Comparison of ENCODE assay signal across 11 cellular contexts in the genomic region with DNA sequence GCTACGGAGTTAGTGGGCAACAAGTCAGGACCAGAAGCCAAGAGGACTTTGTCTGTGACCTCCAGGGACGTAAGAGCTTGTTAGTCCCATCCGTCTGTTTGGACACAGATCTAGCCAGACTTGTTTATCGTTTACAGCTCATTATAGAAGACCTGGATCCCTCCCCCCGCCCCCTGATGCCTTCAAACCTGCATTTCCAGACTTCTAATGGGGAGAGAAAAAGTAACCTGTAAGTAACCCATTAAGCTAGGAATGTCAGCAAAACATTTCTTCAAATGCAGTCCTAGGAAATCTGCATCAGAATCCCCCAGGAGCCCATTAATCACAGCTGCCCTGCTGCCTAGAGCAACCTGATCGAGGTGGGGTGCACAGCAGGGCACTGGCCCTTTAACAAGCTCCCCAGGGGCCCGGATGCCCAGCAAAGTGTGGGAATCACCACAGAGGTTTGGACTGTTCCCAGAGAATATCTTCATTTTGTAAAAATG. TPM values are rescaled to one million over a fixed set of nuclear protein-coding genes. Genes with fewer than 3 reads are reported as not detected.
A peak's percentile ranks its signal among the peaks of the same experiment; 100 is the strongest.
DNase-seq lines count a peak whose midpoint lies in the region; ATAC-seq and TF ChIP-seq lines count a peak whose summit lies in the region.
"Had no signal": no experiment of that assay in that cellular context is flagged by ENCODE, and none has a peak within 500 bp of the region (broad histone marks: within the 10 kb centered on the region; RNA-seq: fewer than 3 reads in every experiment).

No MANE protein-coding gene starts in this region.

- ATAC-seq in Right ventricle myocardium superior (ENCODE audit: poor library complexity) (no peak), heart right ventricle (no peak), T-helper 17 cell (no peak)

- intact Hi-C loops in Right ventricle myocardium superior (cut with DNase I), result no loop called here
- intact Hi-C loops in heart right ventricle (cut with DNase I), result loop anchor here in 2 of 10 donors (5.0 kb wide), 1 partner anchor 35 kb away; no protein-coding TSS in a partner anchor
- intact Hi-C loops in spleen (cut with DNase I; ENCODE audit: low total_unique reads), result no loop called here

- H3K36me3 ChIP-seq in heart right ventricle, result peaks cover 0 to 12% (median 0%) of the 10 kb centered on the region in 9 donors
- peaks cover under 1% of the 10 kb centered on the region for H3K36me3 ChIP-seq in thymus (ENCODE audit: control insufficient read depth, insufficient read depth)
- peaks cover 0 to 5% (median 2%) of the 10 kb centered on the region in 6 donors for H3K36me3 ChIP-seq in spleen

- H3K4me3 ChIP-seq in heart right ventricle (no peak overlapping the region), iPS-18c (ENCODE audit: insufficient read depth, low read depth, low read length) (peak overlapping the region; percentile 91; the same call in 1 of the 2 replicates), thymus (ENCODE audit: low read length) (peak overlapping the region; percentile 90), spleen (peak overlapping the region in 2 of 8 donors; percentile 71 to 84)

- H3K4me3 Mint-ChIP-seq in T-helper 17 cell, result peak overlapping the region; percentile 93

- DNase-seq in Right ventricle myocardium superior (peak; percentile 33), heart right ventricle (no peak), T-helper 17 cell (no peak), spleen (no peak), NCI-H1105 treated with DMSO at 0.1 percent for 48 hours (lab: John Stamatoyannopoulos, UW) (no peak), substantia nigra (lab: John Stamatoyannopoulos, UW) (no peak)
- DNase-seq: PC-3; stimulated activated CD8-positive, alpha-beta memory T cell treated with anti-CD3 and anti-CD28 coated beads, Interleukin-4, amount 100 ng/mL, for 48 hours had no signal

- H3K9me3 ChIP-seq in heart right ventricle (no peaks in the 10 kb centered on the region), T-helper 17 cell (ENCODE audit: control insufficient read depth, low read length, poor library complexity, severe bottlenecking) (no peaks in the 10 kb centered on the region), iPS-18c (ENCODE audit: control insufficient read depth, insufficient read depth, low read length) (no peaks in the 10 kb centered on the region), thymus (ENCODE audit: control insufficient read depth) (no peaks in the 10 kb centered on the region), spleen (no peaks in the 10 kb centered on the region)

- no peak overlapping the region for H3K27ac Mint-ChIP-seq in T-helper 17 cell

- no peak overlapping the region for H3K27ac ChIP-seq in heart right ventricle
- no peak overlapping the region for H3K27ac ChIP-seq in thymus (ENCODE audit: low read depth)
- H3K27ac ChIP-seq in spleen, result peak overlapping the region in 1 of 8 donors; percentile 92
- H3K27ac ChIP-seq in substantia nigra (ENCODE audit: low read depth, low read length, poor library complexity, severe bottlenecking), result no peak overlapping the region

- peaks cover 18% of the 10 kb centered on the region for H3K4me1 Mint-ChIP-seq in T-helper 17 cell

- H3K27me3 Mint-ChIP-seq in T-helper 17 cell, result no peaks in the 10 kb centered on the region

- peaks cover 0 to 18% (median 4%) of the 10 kb centered on the region in 7 donors for H3K27me3 ChIP-seq in heart right ventricle
- H3K27me3 ChIP-seq in thymus (ENCODE audit: control insufficient read depth, insufficient read depth), result peaks cover 2% of the 10 kb centered on the region
- peaks cover 0 to 38% (median 0%) of the 10 kb centered on the region in 7 donors for H3K27me3 ChIP-seq in spleen (replicated peaks in 1 of 7)

- H3K36me3 Mint-ChIP-seq in T-helper 17 cell (ENCODE audit: low read depth), result peaks cover 2% of the 10 kb centered on the region

- no peak for TF ChIP-seq POLR2A in spleen (IDR thresholded peaks at IDR 0.05)

- H3K4me1 ChIP-seq in heart right ventricle, result peaks cover 3 to 19% (median 17%) of the 10 kb centered on the region in 9 donors
- H3K4me1 ChIP-seq in thymus (ENCODE audit: control insufficient read depth, insufficient read depth, low read length), result peaks cover 12% of the 10 kb centered on the region
- peaks cover 4 to 39% (median 27%) of the 10 kb centered on the region in 6 donors for H3K4me1 ChIP-seq in spleen

- WGBS in heart right ventricle, 2 donors, result 42 to 44% methylated on average over 7 of the region's 7 CpGs
- 79% methylated on average over 7 of the region's 7 CpGs for WGBS in thymus
- WGBS in spleen, 5 donors, result 54 to 67% (median 66%) methylated on average over 7 of the region's 7 CpGs

- TF ChIP-seq CTCF in heart right ventricle (IDR thresholded peaks at IDR 0.05) (no peak), spleen (IDR thresholded peaks at IDR 0.05 in 8 of 11, conservative IDR thresholded peaks at IDR 0.05 in 3 of 11) (no peak)

RNA-seq across cellular contexts. Expression of a gene that starts 1.4 kb away (rescaled TPM):
- 15.8 TPM for total RNA-seq in Right ventricle myocardium superior
- 10 to 100 TPM; 10.9 to 28.5 (median 17.0) TPM for total RNA-seq in heart right ventricle
- polyA plus RNA-seq in heart right ventricle, result 10 to 100 TPM; 16.6 to 59.0 TPM
- 10 to 100 TPM; 23.2 to 28.1 TPM for total RNA-seq in T-helper 17 cell
- polyA plus RNA-seq in thymus, result 49.6 TPM
- total RNA-seq in spleen, result 10 to 100 TPM; 22.7 to 41.0 (median 29.8) TPM
- polyA plus RNA-seq in spleen, result 10 to 100 TPM; 30.8 to 42.1 (median 37.2) TPM

RNA-seq across cellular contexts. Expression of a gene that starts 9.2 kb away (rescaled TPM):
- total RNA-seq in Right ventricle myocardium superior (0.05 TPM), heart right ventricle (under 1 TPM in 8 of 10 donors, not detected in 2; 0.05 to 0.18 (median 0.12) TPM), T-helper 17 cell (under 1 TPM in 1 of 2 donors, not detected in 1; 0.17 TPM), spleen (under 1 TPM in 4 of 7 donors, not detected in 3; 0.09 to 0.37 (median 0.17) TPM)
- polyA plus RNA-seq in heart right ventricle (under 1 TPM; 0.01 to 0.07 TPM), thymus (0.14 TPM), spleen (under 1 TPM; 0.04 to 0.10 (median 0.06) TPM)
- total RNA-seq: skeletal muscle tissue had no signal

RNA-seq across cellular contexts. Expression of a gene that starts 18.3 kb away (rescaled TPM):
- total RNA-seq in Right ventricle myocardium superior (11.6 TPM), heart right ventricle (10 to 100 TPM in 1 of 10 donors, 1 to 10 TPM in 9; 4.8 to 21.7 (median 7.9) TPM), T-helper 17 cell (1 to 10 TPM; 2.7 to 4.2 TPM), spleen (10 to 100 TPM in 6 of 7 donors, 1 to 10 TPM in 1; 8.1 to 21.2 (median 14.5) TPM)
- polyA plus RNA-seq in heart right ventricle (10 to 100 TPM in 1 of 2 donors, 1 to 10 TPM in 1; 6.0 to 12.9 TPM), thymus (16.1 TPM), spleen (10 to 100 TPM; 13.1 to 19.5 (median 16.5) TPM)

RNA-seq across cellular contexts. Expression of a gene that starts 27.7 kb away (rescaled TPM):
- total RNA-seq in Right ventricle myocardium superior (15.6 TPM), heart right ventricle (10 to 100 TPM; 10.1 to 17.7 (median 15.8) TPM), T-helper 17 cell (10 to 100 TPM; 36.2 to 36.5 TPM), spleen (10 to 100 TPM; 15.3 to 30.5 (median 21.6) TPM)
- polyA plus RNA-seq in heart right ventricle (10 to 100 TPM; 14.6 to 28.2 TPM), thymus (37.3 TPM), spleen (10 to 100 TPM; 27.9 to 39.4 (median 37.1) TPM)

RNA-seq across cellular contexts. Expression of a gene that starts 28.1 kb away (rescaled TPM):
- 2.3 TPM for total RNA-seq in Right ventricle myocardium superior
- total RNA-seq in heart right ventricle, result 1 to 10 TPM in 9 of 10 donors, under 1 TPM in 1; 0.70 to 5.5 (median 1.7) TPM
- 1 to 10 TPM; 2.7 to 5.3 TPM for polyA plus RNA-seq in heart right ventricle
- total RNA-seq in T-helper 17 cell, result 1 to 10 TPM; 1.3 to 2.2 TPM
- 46.2 TPM for polyA plus RNA-seq in thymus
- total RNA-seq in spleen, result 1 to 10 TPM; 2.1 to 6.7 (median 4.5) TPM
- 1 to 10 TPM; 3.8 to 5.8 (median 5.8) TPM for polyA plus RNA-seq in spleen

Comparison
In these comparisons a context has a peak if more than half of its experiments do, and no peak if none do; other contexts are left out.
1. H3K4me3 ChIP-seq: peak in iPS-18c (single experiment) and thymus (single experiment); none in heart right ventricle (0 of 10).